ENCODE assay signal across 13 cellular contexts in the genomic region with DNA sequence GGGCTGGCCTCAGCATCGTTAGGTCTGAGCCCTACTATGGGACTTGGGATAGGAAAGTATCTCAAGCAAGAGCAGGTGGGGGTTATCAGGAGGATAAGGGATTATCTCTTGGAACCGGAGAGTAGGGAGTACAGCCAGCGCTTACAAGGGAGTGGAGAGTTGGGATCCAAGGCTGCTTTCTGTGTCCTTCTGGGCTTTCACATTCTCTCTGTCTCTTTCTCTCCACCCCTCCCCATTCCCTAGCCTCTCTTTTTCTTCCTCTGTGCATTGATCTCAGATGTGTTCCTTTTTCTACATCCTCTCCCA.
DNase-seq lines count a peak whose midpoint lies in the region; ATAC-seq and TF ChIP-seq lines count a peak whose summit lies in the region.
"Had no signal": no experiment of that assay in that cellular context is flagged by ENCODE, and none has a peak within 500 bp of the region (broad histone marks: within the 10 kb centered on the region; RNA-seq: fewer than 3 reads in every experiment).

No MANE protein-coding gene starts in this region.

- H3K27me3 ChIP-seq in WERI-Rb-1 (ENCODE audit: insufficient read depth, low read depth, severe bottlenecking), result no peaks in the 10 kb centered on the region
- H3K27me3 ChIP-seq: BE2C had no signal

- intact Hi-C loops in left ventricle myocardium superior (cut with micrococcal nuclease), result no loop called here
- intact Hi-C loops in cardiac septum (cut with DNase I), result no loop called here

- ATAC-seq in left ventricle myocardium superior (peak; percentile 26), HG03571 (IDR thresholded peaks at IDR 0.05; ENCODE audit: unreplicated experiment) (no peak)

- DNase-seq in left ventricle myocardium superior (no peak), cardiac septum (ENCODE audit: low spot score) (no peak), WERI-Rb-1 (peak; percentile 53), fibroblast of the aortic adventitia (ENCODE audit: low read depth) (peak; percentile 10), ureter (ENCODE audit: low spot score) (peak; percentile 9), NCI-H1694 (lab: John Stamatoyannopoulos, UW) (no peak)
- no peak for DNase-seq in effector CD8-positive, alpha-beta T cell (lab: John Stamatoyannopoulos, UW)
- DNase-seq: BE2C; C1 segment of cervical spinal cord; CD4-positive, alpha-beta T cell; HCEC 1CT had no signal

- no peaks in the 10 kb centered on the region for H3K9me3 ChIP-seq in WERI-Rb-1 (ENCODE audit: severe bottlenecking)
- H3K9me3 ChIP-seq: BE2C, Caco-2 had no signal

- no peak overlapping the region for H3K27ac ChIP-seq in WERI-Rb-1

- no peak overlapping the region for H3K4me3 ChIP-seq in WERI-Rb-1 (ENCODE audit: low read depth, low read length)
- H3K4me3 ChIP-seq in fibroblast of the aortic adventitia (ENCODE audit: low read depth, low read length), result no peak overlapping the region

- no peaks in the 10 kb centered on the region for H3K36me3 ChIP-seq in WERI-Rb-1
- H3K36me3 ChIP-seq: BE2C had no signal

- TF ChIP-seq CTCF in WERI-Rb-1 (IDR thresholded peaks at IDR 0.05; ENCODE audit: low read depth, low read length), result no peak
- no peak for TF ChIP-seq CTCF in fibroblast of the aortic adventitia (IDR thresholded peaks at IDR 0.05; ENCODE audit: insufficient read depth, low read length)

Comparison
In these comparisons a context has a peak if more than half of its experiments do, and no peak if none do; other contexts are left out.
1. DNase-seq: peak in WERI-Rb-1 (single experiment), fibroblast of the aortic adventitia (single experiment) and ureter (single experiment); none in left ventricle myocardium superior (single experiment), cardiac septum (single experiment), effector CD8-positive, alpha-beta T cell (single experiment) and NCI-H1694 (single experiment).